31 cellular contexts compared by ENCODE assay signal in the genomic region with DNA sequence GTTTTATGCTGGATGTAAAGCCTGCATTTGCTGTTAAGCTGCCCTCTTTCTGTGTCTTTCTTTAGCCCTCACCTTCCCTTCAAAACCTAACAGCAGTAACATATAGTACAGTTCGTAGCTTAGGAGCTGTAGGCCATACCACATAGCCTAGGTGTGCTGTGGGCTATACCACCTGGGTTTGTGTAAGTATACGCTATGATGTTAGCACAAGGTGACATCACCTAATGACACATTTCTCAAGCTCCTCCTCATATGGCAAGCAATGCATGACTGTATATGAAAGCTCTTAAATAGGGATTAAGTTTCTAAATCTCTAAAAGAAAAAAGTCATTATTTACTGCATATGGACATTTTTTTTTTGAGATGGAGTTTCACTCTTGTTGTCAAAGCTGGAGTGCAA.
"Had no signal": no experiment of that assay in that cellular context is flagged by ENCODE, and none has a peak within 500 bp of the region (broad histone marks: within the 10 kb centered on the region; RNA-seq: fewer than 3 reads in every experiment).

No MANE protein-coding gene starts in this region.

- H3K4me3 ChIP-seq: dorsolateral prefrontal cortex, esophagus muscularis mucosa, heart right ventricle, left lung, mucosa of descending colon, smooth muscle cell, stomach, testis, tibial artery had no signal

- H3K9me3 ChIP-seq: testis had no signal

- H3K36me3 ChIP-seq: esophagus muscularis mucosa, heart right ventricle, left lung, neutrophil, stomach, tibial artery had no signal

- DNase-seq: dorsolateral prefrontal cortex; effector CD4-positive, alpha-beta T cell; foreskin melanocyte; glutamatergic neuron; heart right ventricle; hippocampal formation; left cardiac atrium; left lung; mesenchymal stem cell; mucosa of descending colon; naive B cell; stimulated activated CD4-positive, alpha-beta T cell treated with anti-CD3 and anti-CD28 coated beads, Interleukin-12 subunit alpha, Interleukin-12 subunit beta, amount 100 ng/mL, for 4 hours; stimulated activated CD4-positive, alpha-beta T cell treated with anti-CD3 and anti-CD28 coated beads, Interleukin-1b, Interleukin-23, amount 100 ng/mL, for 48 hours; stimulated activated CD4-positive, alpha-beta T cell treated with anti-CD3 and anti-CD28 coated beads, Interleukin-4, amount 100 ng/mL, for 1 hour; stimulated activated CD8-positive, alpha-beta memory T cell treated with anti-CD3 and anti-CD28 coated beads, Interleukin-4, amount 100 ng/mL, for 48 hours; stimulated activated naive CD4-positive, alpha-beta T cell treated with Interleukin-2 at 50 U/mL for 16 hours; stomach; testis; tibial artery had no signal

- H3K27me3 ChIP-seq: dorsolateral prefrontal cortex, left lung, testis had no signal

- H3K4me3 Mint-ChIP-seq: mesothelial cell of epicardium; natural killer cell treated with Interleukin-12 subunit alpha and Interleukin-12 subunit beta and Interleukin-15 and Interleukin-18, amount 100 ng/mL, for 72 hours; neural crest cell; type B pancreatic cell had no signal

- H3K36me3 Mint-ChIP-seq: type B pancreatic cell had no signal

- H3K4me2 ChIP-seq: smooth muscle cell had no signal

- H3K27ac Mint-ChIP-seq: mesothelial cell of epicardium; natural killer cell treated with Interleukin-12 subunit alpha and Interleukin-12 subunit beta and Interleukin-15 and Interleukin-18, amount 100 ng/mL, for 72 hours; progenitor cell of endocrine pancreas; type B pancreatic cell had no signal

- H3K4me1 ChIP-seq: left lung, parathyroid adenoma, testis, tibial artery had no signal

- H3K79me2 ChIP-seq: parathyroid adenoma had no signal

- FAIRE-seq: islet of Langerhans had no signal

- H2AFZ ChIP-seq: parathyroid adenoma had no signal

- H3K9ac ChIP-seq: parathyroid adenoma had no signal

- H3K4me1 Mint-ChIP-seq: mesothelial cell of epicardium, naive B cell, neural crest cell had no signal

- ATAC-seq: heart right ventricle; left cardiac atrium; left lung; mucosa of descending colon; natural killer cell treated with Interleukin-12 subunit alpha and Interleukin-12 subunit beta and Interleukin-15 and Interleukin-18, amount 100 ng/mL, for 72 hours; sciatic nerve had no signal

- H3K9me3 Mint-ChIP-seq: type B pancreatic cell had no signal

- H3K27ac ChIP-seq: dorsolateral prefrontal cortex, epithelial cell of prostate, esophagus muscularis mucosa, heart right ventricle, left lung, neutrophil, parathyroid adenoma, stomach, testis, tibial artery had no signal

- H3K27me3 Mint-ChIP-seq: progenitor cell of endocrine pancreas, type B pancreatic cell had no signal
